Comparison of ENCODE assay signal across 9 cellular contexts in the genomic region with DNA sequence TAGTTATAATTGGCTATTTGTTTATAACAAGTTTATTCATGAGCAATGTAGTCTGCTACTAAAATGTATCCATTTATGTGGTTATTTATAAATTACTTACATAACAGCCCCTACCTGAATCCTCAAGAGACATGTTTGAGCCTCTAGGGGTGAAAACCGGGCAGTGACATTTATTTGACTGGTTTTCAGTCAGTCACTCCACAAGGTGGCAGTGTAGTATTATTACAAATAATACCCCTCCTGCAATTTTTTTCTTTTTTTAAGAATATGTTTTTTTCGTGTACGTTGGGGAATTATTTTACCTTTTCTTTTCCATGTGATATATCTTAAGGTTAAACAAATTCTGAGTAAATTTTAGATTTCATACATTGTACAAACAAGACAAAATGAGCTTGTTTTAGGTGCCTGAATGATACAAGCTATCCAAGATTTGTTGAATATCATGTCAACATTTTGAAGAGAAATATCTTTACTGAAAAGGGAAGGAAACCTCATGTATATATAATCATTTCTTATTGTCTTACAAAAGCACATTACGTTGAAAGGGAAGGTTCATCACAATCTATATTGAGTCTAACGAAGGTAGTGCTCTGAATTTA.
DNase-seq lines count a peak whose midpoint lies in the region; ATAC-seq and FAIRE-seq lines count a peak whose summit lies in the region.
"Had no signal": no experiment of that assay in that cellular context is flagged by ENCODE, and none has a peak within 500 bp of the region (broad histone marks: within the 10 kb centered on the region; RNA-seq: fewer than 3 reads in every experiment).

No MANE protein-coding gene starts in this region.

- DNase-seq in NCI-H1436 (lab: John Stamatoyannopoulos, UW) (peak; percentile 40), NCI-H1436 treated with DMSO at 0.1 percent for 48 hours (lab: John Stamatoyannopoulos, UW) (no peak), HS-27A (ENCODE audit: low read depth) (peak; percentile 48), SK-N-MC (ENCODE audit: low read depth, low spot score) (peak; percentile 45), glomerular endothelial cell (ENCODE audit: extremely low read depth, low read depth, low spot score) (peak; percentile 3), urothelium cell line (ENCODE audit: low spot score) (peak; percentile 54), NCI-H2196 treated with DMSO at 0.1 percent for 48 hours (lab: John Stamatoyannopoulos, UW; ENCODE audit: unreplicated experiment) (no peak)

- H3K27ac ChIP-seq in SK-N-MC = peak overlapping the region; percentile 29
- H3K27ac ChIP-seq: BLaER1 had no signal

- H3K4me3 ChIP-seq in SK-N-MC = peak overlapping the region; percentile 60
- H3K4me3 ChIP-seq: BLaER1 had no signal

- peak overlapping the region; percentile 17 for H3K9ac ChIP-seq in SK-N-MC (ENCODE audit: insufficient read length)
- H3K9ac ChIP-seq: BLaER1 had no signal

- no peaks in the 10 kb centered on the region for H3K9me3 ChIP-seq in SK-N-MC (ENCODE audit: low read depth, low read length)
- H3K9me3 ChIP-seq: BLaER1 had no signal

- ATAC-seq in HG03196 (IDR thresholded peaks at IDR 0.05; ENCODE audit: unreplicated experiment) = no peak

- no peaks in the 10 kb centered on the region for H3K36me3 ChIP-seq in SK-N-MC (ENCODE audit: insufficient read depth, low read length)
- H3K36me3 ChIP-seq: BLaER1 had no signal

- FAIRE-seq in urothelium cell line (lab: Jason Lieb, UNC) = no peak

Comparison
In these comparisons a context has a peak if more than half of its experiments do, and no peak if none do; other contexts are left out.
1. DNase-seq: peak in NCI-H1436 (single experiment), HS-27A (single experiment), SK-N-MC (single experiment), glomerular endothelial cell (single experiment) and urothelium cell line (single experiment); none in NCI-H1436 treated with DMSO at 0.1 percent for 48 hours (single experiment) and NCI-H2196 treated with DMSO at 0.1 percent for 48 hours (single experiment).